In the genomic region with DNA sequence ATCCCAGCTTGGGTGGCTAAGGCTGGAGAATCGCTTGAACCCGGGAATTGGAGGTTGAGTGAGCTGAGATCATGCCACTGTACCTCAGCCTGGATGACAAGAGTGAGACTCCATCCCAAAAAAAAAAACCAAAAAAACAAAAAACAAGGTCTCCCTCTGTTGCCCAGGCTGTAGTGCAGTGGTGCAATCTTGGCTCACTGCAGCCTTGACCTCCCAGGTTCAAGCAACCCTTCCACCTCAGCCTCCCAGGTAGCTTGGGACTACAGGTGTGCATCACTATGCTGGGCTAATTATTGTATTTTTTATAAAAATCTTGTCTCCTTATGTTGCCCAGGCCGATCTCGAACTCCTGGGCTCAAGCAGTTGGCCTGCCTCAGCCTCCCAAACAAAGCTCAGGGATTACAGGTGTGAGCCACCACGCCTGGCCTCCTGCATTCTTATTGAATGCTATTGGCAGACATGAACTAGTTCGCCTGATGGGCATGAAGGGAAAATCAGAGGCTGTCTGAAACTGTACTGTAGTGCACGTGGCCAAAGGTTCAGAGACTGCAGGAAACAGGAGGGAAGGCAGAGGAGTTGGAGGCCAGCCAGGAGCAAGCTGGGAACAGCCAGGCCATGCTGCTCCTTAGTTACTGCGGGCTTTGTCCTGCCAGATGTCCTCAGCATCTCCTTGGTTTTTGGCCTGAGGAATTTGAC, we compare ENCODE assay signal across 14 cellular contexts. TPM values are rescaled to one million over a fixed set of nuclear protein-coding genes. Genes with fewer than 3 reads are reported as not detected.
A peak's percentile ranks its signal among the peaks of the same experiment; 100 is the strongest.
DNase-seq lines count a peak whose midpoint lies in the region; ATAC-seq, FAIRE-seq and TF ChIP-seq lines count a peak whose summit lies in the region.
"Had no signal": no experiment of that assay in that cellular context is flagged by ENCODE, and none has a peak within 500 bp of the region (broad histone marks: within the 10 kb centered on the region; RNA-seq: fewer than 3 reads in every experiment).

No MANE protein-coding gene starts in this region.

- no peaks in the 10 kb centered on the region for H3K9me3 Mint-ChIP-seq in HFFc6

- no peak for ATAC-seq in activated CD4-positive, CD25-positive, alpha-beta regulatory T cell treated with anti-CD3 and anti-CD28 coated beads, Interleukin-2, amount 50 U/mL, for 24 hours
- no peak for ATAC-seq in GM21619 (IDR thresholded peaks at IDR 0.05; ENCODE audit: unreplicated experiment)
- no peak for ATAC-seq in GM19452 (IDR thresholded peaks at IDR 0.05; ENCODE audit: unreplicated experiment)
- ATAC-seq: PC-3 had no signal

- peaks cover 11% of the 10 kb centered on the region for H3K27me3 Mint-ChIP-seq in HFFc6 (ENCODE audit: insufficient read depth)

- no peak overlapping the region for H3K4me3 Mint-ChIP-seq in HFFc6
- H3K4me3 Mint-ChIP-seq: naive B cell had no signal

- no peak overlapping the region for H3K4me3 ChIP-seq in AG10803 (ENCODE audit: low read length)
- no peak overlapping the region for H3K4me3 ChIP-seq in kidney (ENCODE audit: low read length in 2 of 2)
- H3K4me3 ChIP-seq: BLaER1 had no signal

- DNase-seq in AG10803 (ENCODE audit: low read depth) (peak; percentile 76), HFFc6 (peak; percentile 12), brain pericyte (ENCODE audit: low read depth, low spot score) (peak; percentile 58), kidney (peak; percentile 56)
- no peak for DNase-seq in activated CD4-positive, alpha-beta T cell treated with anti-CD3 and anti-CD28 coated beads, Interleukin-2, amount 50 U/mL, for 1 hour
- DNase-seq: naive B cell; NCI-H1417 treated with DMSO at 0.1 percent for 48 hours; PC-3; stimulated activated CD4-positive, alpha-beta T cell treated with anti-CD3 and anti-CD28 coated beads, Interleukin-12 subunit alpha, Interleukin-12 subunit beta, amount 100 ng/mL, for 4 hours had no signal

- no peak overlapping the region for H3K27ac Mint-ChIP-seq in HFFc6
- H3K27ac Mint-ChIP-seq: naive B cell had no signal

- H3K4me1 Mint-ChIP-seq in HFFc6 (ENCODE audit: low read depth) = peaks cover 8% of the 10 kb centered on the region

- intact Hi-C loops in kidney (cut with DNase I) = no loop called here

- H3K9ac ChIP-seq in kidney (ENCODE audit: low read length in 2 of 2) = no peak overlapping the region
- H3K9ac ChIP-seq: BLaER1 had no signal

- H3K9me3 ChIP-seq in kidney (ENCODE audit: control insufficient read depth in 1 of 2, low read length in 2 of 2) = no peaks in the 10 kb centered on the region
- H3K9me3 ChIP-seq: BLaER1 had no signal

- no peaks in the 10 kb centered on the region for H3K36me3 Mint-ChIP-seq in HFFc6 (ENCODE audit: low read depth)
- H3K36me3 Mint-ChIP-seq: naive B cell had no signal

- H3K36me3 ChIP-seq in kidney (ENCODE audit: control insufficient read depth in 1 of 2, insufficient read depth in 2 of 2, low read length in 2 of 2) = no peaks in the 10 kb centered on the region
- H3K36me3 ChIP-seq: BLaER1 had no signal

- TF ChIP-seq CTCF in AG10803 (conservative IDR thresholded peaks at IDR 0.05; ENCODE audit: low read length) = no peak
- no peak for TF ChIP-seq CTCF in HFFc6 (IDR thresholded peaks at IDR 0.05)
- TF ChIP-seq CTCF in kidney (IDR thresholded peaks at IDR 0.05; ENCODE audit: borderline replicate concordance, extremely low read depth, insufficient read depth) = no peak

- no peak overlapping the region for H3K27ac ChIP-seq in kidney (ENCODE audit: low read depth in 2 of 2, low read length in 2 of 2)
- H3K27ac ChIP-seq: BLaER1 had no signal

- no peak for FAIRE-seq in kidney (lab: Jason Lieb, UNC)
- FAIRE-seq: colon had no signal

- no peaks in the 10 kb centered on the region for H3K4me1 ChIP-seq in kidney (ENCODE audit: control insufficient read depth in 1 of 2, insufficient read depth in 1 of 2, low read depth in 1 of 2, low read length in 2 of 2)
- H3K4me1 ChIP-seq: BLaER1 had no signal

RNA-seq across cellular contexts. Expression of gene ASXL2, which starts 16.0 kb away (rescaled TPM):
- total RNA-seq in HFFc6 (2021; fragmentation: NEBNext Ultra II Directional; extraction: Animal tissue kit (Norgen Biotek cat#: 25700)) = 10 to 100 TPM; 24.6 to 29.6 (median 26.6) TPM
- total RNA-seq in kidney = 41.0 TPM
- 2.6 TPM for polyA plus RNA-seq in kidney (ENCODE audit: insufficient read depth, low read depth, low replicate concordance)
